15 cellular contexts compared by ENCODE assay signal in the genomic region with DNA sequence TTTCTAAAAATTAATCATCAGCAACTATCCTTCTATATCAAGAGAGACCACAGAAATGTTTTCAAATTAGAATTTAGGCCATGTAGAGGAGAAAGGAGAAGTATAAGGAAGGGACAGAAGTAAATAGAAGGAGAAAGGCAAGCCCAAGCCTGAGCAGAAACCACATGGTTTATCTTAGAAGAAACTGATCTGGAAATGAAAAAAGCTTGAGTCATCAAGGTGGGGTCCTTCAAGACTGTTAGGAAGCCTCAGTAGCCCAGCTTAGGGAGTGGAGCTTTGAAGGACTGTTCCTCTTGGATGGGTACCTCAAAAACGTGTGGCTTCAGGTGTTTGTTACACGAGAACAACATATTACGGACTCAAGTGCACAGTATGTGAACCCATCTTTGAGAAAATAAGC. TPM values are rescaled to one million over a fixed set of nuclear protein-coding genes. Genes with fewer than 3 reads are reported as not detected.
"Had no signal": no experiment of that assay in that cellular context is flagged by ENCODE, and none has a peak within 500 bp of the region (broad histone marks: within the 10 kb centered on the region; RNA-seq: fewer than 3 reads in every experiment).

No MANE protein-coding gene starts in this region.

- DNase-seq: activated naive CD4-positive, alpha-beta T cell treated with anti-CD3 and anti-CD28 coated beads, Interleukin-2, amount 50 U/mL, for 16 hours; activated T-cell treated with anti-CD3 and anti-CD28 coated beads, Interleukin-2, amount 50 U/mL, for 1 hour; adrenal gland; central memory CD4-positive, alpha-beta T cell; colonic mucosa; gastrocnemius medialis; heart right ventricle; left colon; lower lobe of right lung; midbrain; ovary; sigmoid colon; spleen; stimulated activated naive CD8-positive, alpha-beta T cell treated with anti-CD3 and anti-CD28 coated beads, Interleukin-15, amount 100 ng/mL, for 72 hours had no signal

- ATAC-seq: gastrocnemius medialis; heart right ventricle; left colon; lower lobe of right lung; stimulated activated naive CD8-positive, alpha-beta T cell treated with anti-CD3 and anti-CD28 coated beads, Interleukin-15, amount 100 ng/mL, for 72 hours had no signal

RNA-seq across cellular contexts. Expression of gene BMX, which starts 4.5 kb away (rescaled TPM):
- total RNA-seq: activated T-helper 2 cell treated with anti-CD3 and anti-CD28 coated beads, Interferon-gamma antibody, Interleukin-2, Interleukin-4, amounts not matched to agents 10 μg/mL and 5 μg/mL and 100 μg/mL, durations not matched to agents 14 hours and 24 hours and 36 hours had no signal
